Comparison of ENCODE assay signal across 2 cellular contexts in the genomic region with DNA sequence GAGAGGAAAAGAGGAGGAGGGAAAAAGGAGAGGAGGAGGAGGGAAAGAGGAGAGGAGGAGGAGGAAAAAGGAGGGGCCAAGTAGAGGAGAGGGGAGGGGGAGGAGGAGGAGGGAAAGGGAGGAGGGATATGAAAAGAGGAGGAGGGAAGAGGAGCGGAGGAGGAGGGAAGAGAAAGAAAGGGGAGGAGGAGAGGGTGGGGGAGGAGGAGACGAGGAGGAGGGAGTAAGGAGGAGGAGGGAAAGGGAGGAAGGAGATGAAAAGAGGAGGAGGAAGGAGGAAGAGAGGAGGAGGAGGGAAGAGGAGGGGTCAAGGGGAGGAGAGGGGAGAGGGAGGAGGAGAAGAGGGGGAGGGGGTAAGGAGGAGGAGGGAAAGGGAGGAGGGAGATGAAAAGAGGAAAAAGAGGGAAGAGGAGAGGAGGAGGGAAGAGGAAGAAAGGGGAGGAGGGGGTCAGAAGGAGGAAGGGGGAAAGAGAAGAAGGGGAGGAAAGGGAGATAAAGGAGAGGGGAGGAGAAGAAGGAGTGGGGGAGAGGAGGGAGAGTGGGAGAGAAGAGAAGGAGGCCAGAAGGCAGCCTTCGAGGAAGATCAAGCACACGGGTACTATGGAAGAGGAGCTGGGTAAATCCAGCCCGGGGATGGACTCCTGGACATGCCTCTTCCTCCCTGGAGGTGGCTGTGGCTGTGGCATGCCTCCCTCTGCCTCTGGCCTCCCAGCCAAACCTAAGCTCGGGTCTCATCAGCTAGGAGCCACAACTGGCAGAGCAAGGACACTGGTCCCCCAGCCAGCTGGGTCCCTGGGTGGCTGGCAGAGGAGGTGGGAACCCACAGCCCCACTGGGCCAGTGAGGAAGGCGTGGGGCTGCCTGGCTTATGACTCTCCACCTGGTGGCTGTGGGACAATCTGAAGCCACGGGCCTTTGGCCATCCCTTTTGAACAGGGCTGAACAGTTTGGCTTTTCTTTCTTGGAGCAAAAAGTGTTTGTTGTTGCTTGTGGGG.
TF ChIP-seq lines count a peak whose summit lies in the region.

No MANE protein-coding gene starts in this region.

TF ChIP-seq in A549, 52 proteins besides CTCF, POLR2A, EP300 and RAD21:
- no peak for TF ChIP-seq JUNB (IDR thresholded peaks at IDR 0.05)
- no peak for TF ChIP-seq ATOH8 (CRISPR knock-in tag; IDR thresholded peaks at IDR 0.05; ENCODE audit: low read depth)
- TF ChIP-seq CHD2 (IDR thresholded peaks at IDR 0.05; ENCODE audit: low read length, partially characterized antibody), result no peak
- TF ChIP-seq HMGXB4 (CRISPR knock-in tag; IDR thresholded peaks at IDR 0.05; ENCODE audit: borderline replicate concordance), result no peak
- no peak for TF ChIP-seq MAFK (IDR thresholded peaks at IDR 0.05; ENCODE audit: partially characterized antibody)
- no peak for TF ChIP-seq POLR2AphosphoS2 (conservative IDR thresholded peaks at IDR 0.05; ENCODE audit: low read length)
- TF ChIP-seq, protein P1, sequence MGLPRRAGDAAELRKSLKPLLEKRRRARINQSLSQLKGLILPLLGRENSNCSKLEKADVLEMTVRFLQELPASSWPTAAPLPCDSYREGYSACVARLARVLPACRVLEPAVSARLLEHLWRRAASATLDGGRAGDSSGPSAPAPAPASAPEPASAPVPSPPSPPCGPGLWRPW (IDR thresholded peaks at IDR 0.05), result no peak
- TF ChIP-seq FOSL2 (IDR thresholded peaks at IDR 0.05), result no peak
- no peak for TF ChIP-seq FOSL2 (CRISPR knock-in tag; IDR thresholded peaks at IDR 0.05)
- TF ChIP-seq FOSB (CRISPR knock-in tag; IDR thresholded peaks at IDR 0.05), result no peak
- TF ChIP-seq TFCP2L1 (CRISPR knock-in tag; IDR thresholded peaks at IDR 0.05), result no peak

TF ChIP-seq in H1, 55 proteins besides CTCF, POLR2A, EP300 and RAD21:
- TF ChIP-seq CEBPB (IDR thresholded peaks at IDR 0.05; ENCODE audit: low read depth, low read length) (no peak), NRF1 (IDR thresholded peaks at IDR 0.05; ENCODE audit: low read depth, low read length) (no peak), GABPA (IDR thresholded peaks at IDR 0.05; ENCODE audit: borderline replicate concordance, insufficient read depth, low read length) (no peak), TEAD4 (IDR thresholded peaks at IDR 0.05; ENCODE audit: low read depth, low read length) (no peak), RFX5 (IDR thresholded peaks at IDR 0.05; ENCODE audit: borderline replicate concordance, low read depth, low read length) (no peak)
- TF ChIP-seq, protein P2, sequence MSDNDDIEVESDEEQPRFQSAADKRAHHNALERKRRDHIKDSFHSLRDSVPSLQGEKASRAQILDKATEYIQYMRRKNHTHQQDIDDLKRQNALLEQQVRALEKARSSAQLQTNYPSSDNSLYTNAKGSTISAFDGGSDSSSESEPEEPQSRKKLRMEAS (IDR thresholded peaks at IDR 0.05), result no peak
TF ChIP-seq in H1: peak in this region for 0.
